8 cellular contexts compared by ENCODE assay signal in genomic region chr13:110944121-110944967, GRCh38. TPM values are rescaled to one million over a fixed set of nuclear protein-coding genes. Genes with fewer than 3 reads are reported as not detected.
A peak's percentile ranks its signal among the peaks of the same experiment; 100 is the strongest.
DNase-seq lines count a peak whose midpoint lies in the region; ATAC-seq, FAIRE-seq and TF ChIP-seq lines count a peak whose summit lies in the region.

No MANE protein-coding gene starts in this region.

- ATAC-seq in HG02852 (IDR thresholded peaks at IDR 0.05; ENCODE audit: unreplicated experiment) (peak; percentile 65), left colon (peak; percentile 92), HG02970 (IDR thresholded peaks at IDR 0.05; ENCODE audit: low FRiP score, unreplicated experiment) (no peak)

- peak; percentile 81 for TF ChIP-seq CTCF in astrocyte of the spinal cord (IDR thresholded peaks at IDR 0.05; ENCODE audit: low read depth, low read length)

- in situ Hi-C loops in astrocyte of the spinal cord (cut with HindIII; ENCODE audit: low sequenced_read_pairs) = no loop called here

- intact Hi-C loops in left colon (cut with DNase I, micrococcal nuclease) = no loop called here

- DNase-seq in A172 (ENCODE audit: low spot score) = peak; percentile 81
- DNase-seq in GM04504 (ENCODE audit: low read depth) = peak; percentile 36
- DNase-seq in NCI-H748 treated with DMSO at 0.1 percent for 48 hours (lab: John Stamatoyannopoulos, UW) = peak; percentile 27
- peak; percentile 59 for DNase-seq in astrocyte of the spinal cord (ENCODE audit: low read depth, low spot score)
- DNase-seq in left colon = no peak
- DNase-seq in urothelium cell line (ENCODE audit: low spot score) = peak; percentile 45

- no peak for FAIRE-seq in urothelium cell line (lab: Jason Lieb, UNC)

- no peak overlapping the region for H3K4me3 ChIP-seq in astrocyte of the spinal cord (ENCODE audit: low read depth, low read length)

RNA-seq across cellular contexts. Expression of gene ANKRD10, which starts 29.5 kb away (rescaled TPM):
- total RNA-seq in A172 (2014; rRNA removed; shearing (Covaris generic)) = 446 and 575 TPM in 2 replicates
- total RNA-seq in left colon = 100 to 1,000 TPM; 116 to 121 TPM

Comparison
In these comparisons a context has a peak if more than half of its experiments do, and no peak if none do; other contexts are left out.
1. DNase-seq: peak in A172 (single experiment), GM04504 (single experiment), NCI-H748 treated with DMSO at 0.1 percent for 48 hours (single experiment), astrocyte of the spinal cord (single experiment) and urothelium cell line (single experiment); none in left colon (0 of 2).